15 cellular contexts compared by ENCODE assay signal in the genomic region with DNA sequence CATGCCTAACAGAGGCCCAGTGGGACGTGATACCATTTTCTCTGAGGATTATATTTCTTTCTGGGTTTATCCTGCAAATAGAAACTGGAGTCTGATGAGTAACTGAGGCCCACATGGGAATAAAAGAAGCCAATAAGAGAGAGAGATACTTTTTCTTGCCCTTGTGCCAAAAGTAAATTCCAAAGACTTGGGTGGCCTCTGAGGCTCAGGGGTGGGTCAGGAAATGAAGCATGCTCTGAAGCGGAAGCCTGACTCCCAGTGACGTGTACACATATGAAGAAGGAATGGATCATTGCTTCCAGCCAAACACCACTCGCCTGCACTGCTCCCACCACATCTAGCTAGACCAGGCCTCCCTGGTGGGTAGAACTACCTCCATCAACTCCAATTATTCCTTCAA.
DNase-seq lines count a peak whose midpoint lies in the region; ATAC-seq, FAIRE-seq and TF ChIP-seq lines count a peak whose summit lies in the region.
"Had no signal": no experiment of that assay in that cellular context is flagged by ENCODE, and none has a peak within 500 bp of the region (broad histone marks: within the 10 kb centered on the region; RNA-seq: fewer than 3 reads in every experiment).

No MANE protein-coding gene starts in this region.

- H3K36me3 ChIP-seq in right atrium auricular region (no peaks in the 10 kb centered on the region), bronchial epithelial cell (ENCODE audit: control insufficient read depth, insufficient read depth, low read length) (no peaks in the 10 kb centered on the region), keratinocyte (ENCODE audit: control insufficient read depth in 2 of 2, extremely low read depth in 1 of 2, insufficient read depth in 2 of 2, low read length in 2 of 2) (no peaks in the 10 kb centered on the region)

- intact Hi-C loops in Right ventricle myocardium superior (cut with DNase I), result loop anchor here (5.0 kb wide), 1 partner anchor 1295 kb away; no protein-coding TSS in a partner anchor

- FAIRE-seq in bronchial epithelial cell (lab: Jason Lieb, UNC), result no peak
- peak; percentile 89 for FAIRE-seq in keratinocyte (lab: Jason Lieb, UNC)
- FAIRE-seq: A204.1, GM19239 had no signal

- H3K9me3 ChIP-seq in right atrium auricular region (no peaks in the 10 kb centered on the region), keratinocyte (ENCODE audit: control insufficient read depth, low read depth, low read length) (no peaks in the 10 kb centered on the region)

- H4K20me1 ChIP-seq in keratinocyte (ENCODE audit: control insufficient read depth, extremely low read depth, insufficient read depth, low read length), result no peaks in the 10 kb centered on the region

- TF ChIP-seq CTCF in right atrium auricular region (IDR thresholded peaks at IDR 0.05) (no peak), bronchial epithelial cell (IDR thresholded peaks at IDR 0.05; ENCODE audit: insufficient read depth, low read length, severe bottlenecking) (no peak), keratinocyte (optimal IDR thresholded peaks at IDR 0.05 in 1 of 3, IDR thresholded peaks at IDR 0.05 in 1 of 3, conservative IDR thresholded peaks at IDR 0.05 in 1 of 3; ENCODE audit: extremely low read depth in 1 of 3, insufficient read depth in 2 of 3, low read length in 3 of 3) (no peak)

- H3K27ac ChIP-seq in right atrium auricular region (no peak overlapping the region), keratinocyte (ENCODE audit: control insufficient read depth, insufficient read depth, low read length) (peak overlapping the region; percentile 72)

- dilution Hi-C loops in keratinocyte (cut with MboI; ENCODE audit: extremely low pct_ligation_motif_present, low sequenced_read_pairs), result no loop called here

- peak overlapping the region; percentile 64 for H2AFZ ChIP-seq in keratinocyte (ENCODE audit: control insufficient read depth, low read length)

- H3K4me2 ChIP-seq in keratinocyte (ENCODE audit: control insufficient read depth, extremely low read depth, insufficient read depth, low read depth, low read length), result peak overlapping the region; percentile 25

- H3K79me2 ChIP-seq in keratinocyte (ENCODE audit: control insufficient read depth, insufficient read depth, low read length), result no peaks in the 10 kb centered on the region

- H3K27me3 ChIP-seq in right atrium auricular region (no peaks in the 10 kb centered on the region), bronchial epithelial cell (ENCODE audit: control insufficient read depth, insufficient read depth, low read length) (no peaks in the 10 kb centered on the region), keratinocyte (ENCODE audit: control insufficient read depth, extremely low read depth, insufficient read depth, low read length) (no peaks in the 10 kb centered on the region)

- H3K4me3 ChIP-seq in right atrium auricular region (no peak overlapping the region), bronchial epithelial cell (ENCODE audit: low read depth, low read length) (no peak overlapping the region), keratinocyte (ENCODE audit: control insufficient read depth in 2 of 3, extremely low read depth in 1 of 3, insufficient read depth in 2 of 3, low read depth in 1 of 3, low read length in 3 of 3) (no peak overlapping the region)

- H3K9me1 ChIP-seq in keratinocyte (ENCODE audit: control insufficient read depth, extremely low read depth, insufficient read depth, low read length), result peaks cover 3% of the 10 kb centered on the region

- H3K4me1 ChIP-seq in right atrium auricular region, result peaks cover 0 to 14% of the 10 kb centered on the region in 2 donors
- peaks cover 35% of the 10 kb centered on the region for H3K4me1 ChIP-seq in keratinocyte (ENCODE audit: control insufficient read depth, extremely low read depth, insufficient read depth, low read length)

- peak overlapping the region; percentile 26 for H3K9ac ChIP-seq in keratinocyte (ENCODE audit: control insufficient read depth, extremely low read depth, insufficient read depth, low read length)

- DNase-seq in Right ventricle myocardium superior (no peak), right atrium auricular region (ENCODE audit: low spot score) (no peak), bronchial epithelial cell (ENCODE audit: low read depth) (peak; percentile 97), keratinocyte (ENCODE audit: low read depth, low spot score) (peak; percentile 62), D341Med (ENCODE audit: low spot score) (no peak), retina (no peak)
- DNase-seq in activated CD4-positive, CD25-positive, alpha-beta regulatory T cell treated with anti-CD3 and anti-CD28 coated beads, Interleukin-2, amount 50 U/mL, for 72 hours, result no peak
- DNase-seq: activated CD4-positive, alpha-beta T cell treated with anti-CD3 and anti-CD28 coated beads, Interleukin-2, amount 50 U/mL, for 4 hours; activated naive CD8-positive, alpha-beta T cell treated with anti-CD3 and anti-CD28 coated beads for 36 hours; NCI-H345; stimulated activated CD4-positive, alpha-beta T cell treated with anti-CD3 and anti-CD28 coated beads, Interleukin-4, amount 100 ng/mL, for 24 hours; substantia nigra had no signal

- peak; percentile 59 for ATAC-seq in Right ventricle myocardium superior (ENCODE audit: poor library complexity)
- no peak for ATAC-seq in GM21717 (IDR thresholded peaks at IDR 0.05; ENCODE audit: unreplicated experiment)

Comparison
In these comparisons a context has a peak if more than half of its experiments do, and no peak if none do; other contexts are left out.
1. DNase-seq: peak in bronchial epithelial cell (single experiment) and keratinocyte (single experiment); none in Right ventricle myocardium superior (single experiment), right atrium auricular region (single experiment), D341Med (single experiment), activated CD4-positive, CD25-positive, alpha-beta regulatory T cell treated with anti-CD3 and anti-CD28 coated beads, Interleukin-2, amount 50 U/mL, for 72 hours (single experiment) and retina (single experiment).